ENCODE assay signal across 18 cellular contexts in genomic region chr17:509316-509715, GRCh38.
DNase-seq lines count a peak whose midpoint lies in the region; ATAC-seq, FAIRE-seq and TF ChIP-seq lines count a peak whose summit lies in the region.
"Had no signal": no experiment of that assay in that cellular context is flagged by ENCODE, and none has a peak within 500 bp of the region (broad histone marks: within the 10 kb centered on the region; RNA-seq: fewer than 3 reads in every experiment).

No MANE protein-coding gene starts in this region.

- peak; percentile 97 for FAIRE-seq in bronchial epithelial cell (lab: Jason Lieb, UNC)
- FAIRE-seq: G401.6, GM19239, H1 had no signal

- H3K27ac Mint-ChIP-seq in glutamatergic neuron (ENCODE audit: unreplicated experiment): no peak overlapping the region
- H3K27ac Mint-ChIP-seq: CD8-positive, alpha-beta T cell had no signal

- H3K4me1 ChIP-seq in spleen: peaks cover 0 to 19% (median 6%) of the 10 kb centered on the region in 6 donors
- H3K4me1 ChIP-seq in foreskin keratinocyte: no peaks in the 10 kb centered on the region
- H3K4me1 ChIP-seq: Caco-2 had no signal

- H3K4me3 ChIP-seq in bronchial epithelial cell (ENCODE audit: low read depth, low read length) (no peak overlapping the region), spleen (no peak overlapping the region)
- H3K4me3 ChIP-seq: GM23248 had no signal

- H3K36me3 Mint-ChIP-seq in glutamatergic neuron (ENCODE audit: unreplicated experiment): peaks cover 31% of the 10 kb centered on the region
- H3K36me3 Mint-ChIP-seq: CD8-positive, alpha-beta T cell had no signal

- peaks cover 11% of the 10 kb centered on the region for H3K27me3 Mint-ChIP-seq in glutamatergic neuron (ENCODE audit: unreplicated experiment)

- no peak for DNase-seq in bronchial epithelial cell (ENCODE audit: low read depth)
- DNase-seq in glutamatergic neuron: no peak
- peak; percentile 6 for DNase-seq in spleen
- no peak for DNase-seq in NCI-H82 (lab: John Stamatoyannopoulos, UW)
- DNase-seq in foreskin keratinocyte: no peak
- DNase-seq in nucleus accumbens (lab: John Stamatoyannopoulos, UW): no peak
- no peak for DNase-seq in activated CD4-positive, alpha-beta T cell treated with anti-CD3 and anti-CD28 coated beads, Interleukin-2, amount 50 U/mL, for 1 hour
- DNase-seq: C1 segment of cervical spinal cord; Caco-2; CD8-positive, alpha-beta T cell; DMS153; DND-41; GM23248; H7; HCEC 1CT had no signal

- TF ChIP-seq POLR2A in spleen (IDR thresholded peaks at IDR 0.05): no peak

- peaks cover 14% of the 10 kb centered on the region for H3K9me3 Mint-ChIP-seq in glutamatergic neuron (ENCODE audit: unreplicated experiment)

- peaks cover 0 to 5% (median 0%) of the 10 kb centered on the region in 8 donors for H3K9me3 ChIP-seq in spleen
- H3K9me3 ChIP-seq: Caco-2 had no signal

- H3K27me3 ChIP-seq in bronchial epithelial cell (ENCODE audit: control insufficient read depth, insufficient read depth, low read length): no peaks in the 10 kb centered on the region
- no peaks in the 10 kb centered on the region for H3K27me3 ChIP-seq in spleen (replicated peaks in 1 of 7)
- no peaks in the 10 kb centered on the region for H3K27me3 ChIP-seq in foreskin keratinocyte

- peak overlapping the region; percentile 23 for H3K4me3 Mint-ChIP-seq in glutamatergic neuron (ENCODE audit: unreplicated experiment)
- H3K4me3 Mint-ChIP-seq: CD8-positive, alpha-beta T cell had no signal

- no peaks in the 10 kb centered on the region for H3K36me3 ChIP-seq in bronchial epithelial cell (ENCODE audit: control insufficient read depth, insufficient read depth, low read length)
- no peaks in the 10 kb centered on the region for H3K36me3 ChIP-seq in spleen

- whole genome bisulfite sequencing in spleen, 5 donors: 91 to 94% (median 92%) methylated on average over 15 of the region's 15 CpGs

- intact Hi-C loops in spleen (cut with DNase I; ENCODE audit: low total_unique reads): no loop called here

- TF ChIP-seq CTCF in bronchial epithelial cell (IDR thresholded peaks at IDR 0.05; ENCODE audit: insufficient read depth, low read length, severe bottlenecking) (no peak), glutamatergic neuron (IDR thresholded peaks at IDR 0.05; ENCODE audit: partially characterized antibody, unreplicated experiment) (no peak), spleen (IDR thresholded peaks at IDR 0.05 in 8 of 11, conservative IDR thresholded peaks at IDR 0.05 in 3 of 11) (no peak), foreskin keratinocyte (conservative IDR thresholded peaks at IDR 0.05) (no peak)

- H3K27ac ChIP-seq in spleen (no peak overlapping the region), foreskin keratinocyte (no peak overlapping the region)
- H3K27ac ChIP-seq: GM23248 had no signal

- ATAC-seq in foreskin keratinocyte: no peak
- ATAC-seq: CD8-positive, alpha-beta T cell had no signal

- no peaks in the 10 kb centered on the region for H3K4me1 Mint-ChIP-seq in glutamatergic neuron (ENCODE audit: low read depth, unreplicated experiment)
